31 cellular contexts compared by ENCODE assay signal in the genomic region with DNA sequence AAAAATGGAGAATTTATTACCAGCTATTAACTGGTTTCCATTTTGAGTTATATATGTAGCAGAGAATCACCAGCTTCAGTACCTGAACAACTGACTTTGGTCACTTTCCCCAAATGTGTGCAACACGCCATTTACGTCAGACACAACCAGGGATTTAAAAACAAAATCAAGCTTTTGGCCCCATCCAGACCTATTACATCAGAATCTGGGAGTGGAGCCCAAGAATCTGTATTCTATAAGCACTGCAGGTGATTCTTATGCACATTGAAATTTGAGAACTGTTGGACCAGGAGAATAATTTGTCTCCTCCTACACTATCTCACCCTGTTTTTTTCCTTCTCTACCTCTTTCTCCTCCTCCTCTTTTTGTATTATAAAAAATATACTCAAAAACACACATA.
"Had no signal": no experiment of that assay in that cellular context is flagged by ENCODE, and none has a peak within 500 bp of the region (broad histone marks: within the 10 kb centered on the region; RNA-seq: fewer than 3 reads in every experiment).

No MANE protein-coding gene starts in this region.

- H3K4me3 ChIP-seq: MG63, PC-9, SJCRH30, SK-N-MC had no signal

- H3K27ac ChIP-seq: PC-9, RWPE1, SJCRH30, SK-N-MC had no signal

- H3K4me1 ChIP-seq: SJCRH30 had no signal

- H3K9me3 ChIP-seq: MG63, SJCRH30 had no signal

- ATAC-seq: Panc1, Right ventricle myocardium inferior, SK-N-SH treated with all-trans-retinoic acid at 6 μM for 48 hours, T-cell had no signal

- H3K36me3 Mint-ChIP-seq: T-cell had no signal

- H2AFZ ChIP-seq: PC-9 had no signal

- H3K36me3 ChIP-seq: MG63, SJCRH30 had no signal

- H3K4me3 Mint-ChIP-seq: T-cell had no signal

- H3K27me3 ChIP-seq: MG63, SJCRH30 had no signal

- H3K27ac Mint-ChIP-seq: T-cell had no signal

- H3K27me3 Mint-ChIP-seq: T-cell had no signal

- H3K4me1 Mint-ChIP-seq: T-cell had no signal

- H3K4me2 ChIP-seq: PC-9 had no signal

- DNase-seq: Kasumi-1, MG63, NCI-H1048, NCI-H1092 treated with DMSO at 0.1 percent for 48 hours, NCI-H1105 treated with DMSO at 0.1 percent for 48 hours, NCI-H1417, NCI-H1436, NCI-H146, NCI-H1694, NCI-H187, NCI-H1930, NCI-H2029 treated with DMSO at 0.1 percent for 48 hours, NCI-H2081 treated with DMSO at 0.1 percent for 48 hours, NCI-H2107, NCI-H2171, NCI-H226, NCI-H446 treated with DMSO at 0.1 percent for 48 hours, NCI-H510A, NCI-H524, NCI-H526, NCI-H774, PC-9, SHP77, SIG-M5, SJCRH30, T-cell had no signal
